8 cellular contexts compared by ENCODE assay signal in genomic region chr19:2236285-2237050, GRCh38. TPM values are rescaled to one million over a fixed set of nuclear protein-coding genes. Genes with fewer than 3 reads are reported as not detected.
DNase-seq lines count a peak whose midpoint lies in the region; FAIRE-seq and TF ChIP-seq lines count a peak whose summit lies in the region.

Gene PLEKHJ1 (minus strand): TSS chr19:2236329. CDS start chr19:2236248, 81 bp downstream.
Gene SF3A2 (plus strand): TSS chr19:2236824. CDS start chr19:2243419, 6,595 bp downstream.

- intact Hi-C loops in activated naive CD4-positive, alpha-beta T cell treated with anti-CD3 and anti-CD28 coated beads for 36 hours (cut with micrococcal nuclease): loop anchor here (1.0 to 10.0 kb wide), 13 partner anchors 22 to 547 kb away; partner anchors contain the start of genes ADAT3, BTBD2, IZUMO4 and LSM7

- TF ChIP-seq CTCF in HFF-Myc (IDR thresholded peaks at IDR 0.05; ENCODE audit: low read depth, low read length, missing control alignments) (peak; percentile 95), subcutaneous adipose tissue (IDR thresholded peaks at IDR 0.05; ENCODE audit: low read depth) (no peak)

- CTCF ChIA-PET in activated naive CD4-positive, alpha-beta T cell treated with anti-CD3 and anti-CD28 coated beads for 36 hours (lab: Charles Lee): interaction anchor here (0.6 to 1.6 kb wide), 7 partner anchors 23 to 156 kb away, joined by 3 to 5 read pairs (median 3); no protein-coding TSS in a partner anchor

- H3K9ac ChIP-seq in neuronal stem cell (ENCODE audit: low read depth, low read length, poor library complexity): peak within 1 kb of the TSS; percentile 97

- H4K91ac ChIP-seq in neuronal stem cell (ENCODE audit: low read depth, low read length, poor library complexity): no peak within 1 kb of the TSS

- peaks cover 23 to 30% of the 10 kb centered on the region in 2 donors for H3K4me1 ChIP-seq in neuronal stem cell (ENCODE audit: control insufficient read depth in 2 of 2, insufficient read depth in 1 of 2, low read depth in 1 of 2, low read length in 2 of 2)

- no peaks in the 10 kb centered on the region for H3K27me3 ChIP-seq in neuronal stem cell (ENCODE audit: control insufficient read depth in 3 of 3, insufficient read depth in 3 of 3, low read depth in 1 of 3, low read length in 3 of 3)

- peak within 1 kb of the TSS; percentile 99 for H3K23ac ChIP-seq in neuronal stem cell (ENCODE audit: low read depth, low read length, poor library complexity)

- H4K8ac ChIP-seq in neuronal stem cell (ENCODE audit: low read depth, low read length): peak within 1 kb of the TSS; percentile 57

- H3K4me1 Mint-ChIP-seq in activated naive CD4-positive, alpha-beta T cell treated with anti-CD3 and anti-CD28 coated beads for 36 hours (ENCODE audit: low read depth): peaks cover 64% of the 10 kb centered on the region

- peaks cover 47% of the 10 kb centered on the region for H3K36me3 Mint-ChIP-seq in activated naive CD4-positive, alpha-beta T cell treated with anti-CD3 and anti-CD28 coated beads for 36 hours (ENCODE audit: low read depth)

- H3K27ac ChIP-seq in neuronal stem cell (replicated peaks; ENCODE audit: low read length): peak within 1 kb of the TSS; percentile 97

- peak within 1 kb of the TSS; percentile 96 for H3K4ac ChIP-seq in neuronal stem cell (ENCODE audit: low read length)

- peak within 1 kb of the TSS; percentile 98 for H3K27ac Mint-ChIP-seq in activated naive CD4-positive, alpha-beta T cell treated with anti-CD3 and anti-CD28 coated beads for 36 hours

- H2BK15ac ChIP-seq in neuronal stem cell (ENCODE audit: low read length): peak within 1 kb of the TSS; percentile 93

- FAIRE-seq in frontal cortex (lab: Jason Lieb, UNC): no peak

- no CpG with 5 or more reads among the region's 84 CpGs for WGBS in neuronal stem cell (ENCODE audit: extremely low coverage in 2 of 2, insufficient read length in 2 of 2, insufficient replicate concordance in 1 of 2), 2 donors

- peak within 1 kb of the TSS; percentile 52 for H2BK12ac ChIP-seq in neuronal stem cell (ENCODE audit: low read length)

- H3K4me3 ChIP-seq in GM08714 (ENCODE audit: low read length) (peak within 1 kb of the TSS; percentile 85), HFF-Myc (replicated peaks; ENCODE audit: low read depth, low read length) (peak within 1 kb of the TSS; percentile 89), neuronal stem cell (ENCODE audit: low read length in 2 of 2) (peak within 1 kb of the TSS; percentile 60 to 95)

- peak within 1 kb of the TSS; percentile 91 for H2BK5ac ChIP-seq in neuronal stem cell (ENCODE audit: low read length)

- peak within 1 kb of the TSS; percentile 87 for H3K14ac ChIP-seq in neuronal stem cell (ENCODE audit: low read length)

- no peaks in the 10 kb centered on the region for H3K9me3 ChIP-seq in neuronal stem cell (replicated peaks in 1 of 2; ENCODE audit: control insufficient read depth in 2 of 2, insufficient read depth in 1 of 2, low read depth in 1 of 2, low read length in 2 of 2)

- peak; percentile 87 for DNase-seq in HFF-Myc (ENCODE audit: extremely low read depth, low read depth)
- DNase-seq in NAMALWA (ENCODE audit: low spot score): peak; percentile 98
- DNase-seq in SK-N-DZ (ENCODE audit: low spot score): peak; percentile 97
- DNase-seq in activated naive CD4-positive, alpha-beta T cell treated with anti-CD3 and anti-CD28 coated beads for 36 hours: peak; percentile 98
- peak; percentile 98 to 99 for DNase-seq in frontal cortex (ENCODE audit: low spot score in 2 of 2)
- peak; percentile 98 for DNase-seq in neuronal stem cell (ENCODE audit: low spot score)

- H3K18ac ChIP-seq in neuronal stem cell (ENCODE audit: low read length): peak within 1 kb of the TSS; percentile 100

- H3K79me1 ChIP-seq in neuronal stem cell (ENCODE audit: low read depth, low read length): peaks cover 32% of the 10 kb centered on the region

- H3K9me3 Mint-ChIP-seq in activated naive CD4-positive, alpha-beta T cell treated with anti-CD3 and anti-CD28 coated beads for 36 hours: no peaks in the 10 kb centered on the region

- H2AFZ ChIP-seq in neuronal stem cell (ENCODE audit: low read length): peak within 1 kb of the TSS; percentile 95

- peak within 1 kb of the TSS; percentile 99 for H3K4me3 Mint-ChIP-seq in activated naive CD4-positive, alpha-beta T cell treated with anti-CD3 and anti-CD28 coated beads for 36 hours

- H3K4me2 ChIP-seq in neuronal stem cell (ENCODE audit: insufficient read depth, low read length, poor library complexity, severe bottlenecking): peak within 1 kb of the TSS; percentile 92

- H2BK120ac ChIP-seq in neuronal stem cell (ENCODE audit: low read depth, low read length): no peak within 1 kb of the TSS

- H3K27me3 Mint-ChIP-seq in activated naive CD4-positive, alpha-beta T cell treated with anti-CD3 and anti-CD28 coated beads for 36 hours (ENCODE audit: low read depth): no peaks in the 10 kb centered on the region

- peak within 1 kb of the TSS; percentile 94 for H2AK5ac ChIP-seq in neuronal stem cell (ENCODE audit: low read depth, low read length)

- peaks cover 17 to 61% of the 10 kb centered on the region in 2 donors for H3K36me3 ChIP-seq in neuronal stem cell (replicated peaks in 1 of 2; ENCODE audit: control insufficient read depth in 2 of 2, insufficient read depth in 2 of 2, low read length in 2 of 2)

RNA-seq across cellular contexts. Expression of gene PLEKHJ1, which starts in this region (rescaled TPM):
- polyA plus RNA-seq in SK-N-DZ (2014; cell fraction: cytosol; rRNA removed): 149 TPM in 2 replicates
- polyA plus RNA-seq in SK-N-DZ (2014; cell fraction: nucleus; rRNA removed): 161 and 205 TPM in 2 replicates
- total RNA-seq in activated naive CD4-positive, alpha-beta T cell treated with anti-CD3 and anti-CD28 coated beads for 36 hours: 10 to 100 TPM; 56.9 to 60.6 TPM
- total RNA-seq in frontal cortex (40.8 TPM), subcutaneous adipose tissue (10 to 100 TPM; 21.0 to 78.2 (median 47.3) TPM)
- 94.6 TPM for polyA plus RNA-seq in neuronal stem cell (2013, experiment 1 of 2)
- 92.1 TPM for polyA plus RNA-seq in neuronal stem cell (2013, experiment 2 of 2)

RNA-seq across cellular contexts. Expression of gene SF3A2, which starts in this region (rescaled TPM):
- 29.1 and 36.1 TPM in 2 replicates for polyA plus RNA-seq in SK-N-DZ (2014; cell fraction: cytosol; rRNA removed)
- polyA plus RNA-seq in SK-N-DZ (2014; cell fraction: nucleus; rRNA removed): 112 and 117 TPM in 2 replicates
- total RNA-seq in activated naive CD4-positive, alpha-beta T cell treated with anti-CD3 and anti-CD28 coated beads for 36 hours: 100 to 1,000 TPM; 154 to 158 TPM
- 23.2 TPM for total RNA-seq in frontal cortex
- 117 TPM for polyA plus RNA-seq in neuronal stem cell (2013, experiment 1 of 2)
- 115 TPM for polyA plus RNA-seq in neuronal stem cell (2013, experiment 2 of 2)
- 10 to 100 TPM; 13.4 to 59.3 (median 28.0) TPM for total RNA-seq in subcutaneous adipose tissue

Comparison
In these comparisons a context has a peak if more than half of its experiments do, and no peak if none do; other contexts are left out.
1. Peak in every context shown above with its lines: DNase-seq, H3K4me3 ChIP-seq and H3K27ac ChIP-seq.